17 cellular contexts compared by ENCODE assay signal in genomic region chr7:105195891-105196290, GRCh38.
DNase-seq lines count a peak whose midpoint lies in the region; ATAC-seq, FAIRE-seq and TF ChIP-seq lines count a peak whose summit lies in the region.
"Had no signal": no experiment of that assay in that cellular context is flagged by ENCODE, and none has a peak within 500 bp of the region (broad histone marks: within the 10 kb centered on the region; RNA-seq: fewer than 3 reads in every experiment).

No MANE protein-coding gene starts in this region.

- POLR2A ChIA-PET in A549 (lab: Yijun Ruan, JAX), result no interaction called here

- H3K4me3 Mint-ChIP-seq in stimulated activated memory B cell treated with anti-CD40 and anti-IgM and Interleukin-4, amounts not matched to agents 10 μg/mL and 1 μg/mL and 100 μg/mL, for 72 hours, result no peak overlapping the region
- H3K4me3 Mint-ChIP-seq: B cell; CD8-positive, alpha-beta T cell had no signal

- H3F3A ChIP-seq in neural cell (ENCODE audit: insufficient read depth, low read length, poor library complexity, severe bottlenecking), result no peaks in the 10 kb centered on the region

- H3K27ac ChIP-seq in A549, result no peak overlapping the region; a peak in 1 of 6 replicates
- H3K27ac ChIP-seq in KOPT-K1 (ENCODE audit: low read depth, low read length, poor library complexity, severe bottlenecking), result peak overlapping the region; percentile 0
- H3K27ac ChIP-seq in neural cell (ENCODE audit: low read length), result peak overlapping the region; percentile 93
- no peak overlapping the region for H3K27ac ChIP-seq in thyroid gland
- H3K27ac ChIP-seq: BLaER1 treated with 17β-estradiol and CSF1 and Interleukin-3, amounts not matched to agents 10 nM and 100 nM; GM23248; HL-60 had no signal

- H3K4me1 Mint-ChIP-seq in stimulated activated memory B cell treated with anti-CD40 and anti-IgM and Interleukin-4, amounts not matched to agents 10 μg/mL and 1 μg/mL and 100 μg/mL, for 72 hours, result peaks cover 41% of the 10 kb centered on the region

- no peaks in the 10 kb centered on the region for H3K27me3 Mint-ChIP-seq in stimulated activated memory B cell treated with anti-CD40 and anti-IgM and Interleukin-4, amounts not matched to agents 10 μg/mL and 1 μg/mL and 100 μg/mL, for 72 hours
- H3K27me3 Mint-ChIP-seq: B cell had no signal

- no peak for FAIRE-seq in A549 (lab: Jason Lieb, UNC)

- TF ChIP-seq RAD21 in A549 (conservative IDR thresholded peaks at IDR 0.05 in 1 of 2, IDR thresholded peaks at IDR 0.05 in 1 of 2) (no peak), neural cell (conservative IDR thresholded peaks at IDR 0.05) (peak; percentile 19)

- ATAC-seq in A549 (no peak), GM18520 (IDR thresholded peaks at IDR 0.05; ENCODE audit: unreplicated experiment) (no peak)
- ATAC-seq in stimulated activated memory B cell treated with anti-CD40 and anti-IgM and Interleukin-4, amounts not matched to agents 10 μg/mL and 1 μg/mL and 100 μg/mL, for 72 hours, result no peak
- ATAC-seq: CD8-positive, alpha-beta T cell had no signal

- H3K27me3 ChIP-seq in neural cell (ENCODE audit: insufficient read depth, low read depth, low read length) (no peaks in the 10 kb centered on the region), thyroid gland (no peaks in the 10 kb centered on the region)
- H3K27me3 ChIP-seq: BLaER1 treated with 17β-estradiol and CSF1 and Interleukin-3, amounts not matched to agents 10 nM and 100 nM had no signal

- no peak for TF ChIP-seq EP300 in A549 (IDR thresholded peaks at IDR 0.05)
- peak; percentile 86 for TF ChIP-seq EP300 in neural cell (conservative IDR thresholded peaks at IDR 0.05; ENCODE audit: poor library complexity, severe bottlenecking)

- H3K9me2 ChIP-seq in neural cell (ENCODE audit: insufficient read depth, low read length), result no peaks in the 10 kb centered on the region

- peaks cover 46% of the 10 kb centered on the region for H3K36me3 ChIP-seq in KOPT-K1 (ENCODE audit: insufficient read depth, low read length)
- no peaks in the 10 kb centered on the region for H3K36me3 ChIP-seq in neural cell (ENCODE audit: insufficient read depth, low read length)
- H3K36me3 ChIP-seq in thyroid gland, result no peaks in the 10 kb centered on the region

- DNase-seq in A549 (ENCODE audit: low read depth in 1 of 2, low spot score in 1 of 2) (no peak), thyroid gland (no peak)
- DNase-seq in activated T-cell treated with anti-CD3 and anti-CD28 coated beads, Interleukin-2, amount 50 U/mL, for 48 hours, result no peak
- DNase-seq: 8988T; Calu3; CD8-positive, alpha-beta T cell; DMS79 treated with DMSO at 0.1 percent for 48 hours; GF-D8 had no signal

- H3K27ac Mint-ChIP-seq in stimulated activated memory B cell treated with anti-CD40 and anti-IgM and Interleukin-4, amounts not matched to agents 10 μg/mL and 1 μg/mL and 100 μg/mL, for 72 hours, result peak overlapping the region; percentile 27
- H3K27ac Mint-ChIP-seq: B cell; CD8-positive, alpha-beta T cell had no signal

- H3K9me3 Mint-ChIP-seq in stimulated activated memory B cell treated with anti-CD40 and anti-IgM and Interleukin-4, amounts not matched to agents 10 μg/mL and 1 μg/mL and 100 μg/mL, for 72 hours, result no peaks in the 10 kb centered on the region
- H3K9me3 Mint-ChIP-seq: CD8-positive, alpha-beta T cell had no signal

- no peak overlapping the region for H3K4me3 ChIP-seq in A549
- H3K4me3 ChIP-seq in neural cell (ENCODE audit: low read length), result peak overlapping the region; percentile 44
- H3K4me3 ChIP-seq in thyroid gland (replicated peaks in 1 of 3), result no peak overlapping the region
- H3K4me3 ChIP-seq: BLaER1 treated with 17β-estradiol and CSF1 and Interleukin-3, amounts not matched to agents 10 nM and 100 nM; GM23248; HAP-1 had no signal

- peaks cover 36% of the 10 kb centered on the region for H3K36me3 Mint-ChIP-seq in stimulated activated memory B cell treated with anti-CD40 and anti-IgM and Interleukin-4, amounts not matched to agents 10 μg/mL and 1 μg/mL and 100 μg/mL, for 72 hours

- TF ChIP-seq CTCF in A549 (IDR thresholded peaks at IDR 0.05) (no peak), neural cell (IDR thresholded peaks at IDR 0.05; ENCODE audit: poor library complexity, severe bottlenecking) (no peak), thyroid gland (IDR thresholded peaks at IDR 0.05) (no peak)

- H3K9ac ChIP-seq in neural cell (ENCODE audit: low read length), result peak overlapping the region; percentile 62
- H3K9ac ChIP-seq: BLaER1 treated with 17β-estradiol and CSF1 and Interleukin-3, amounts not matched to agents 10 nM and 100 nM; GM23248 had no signal

- peak overlapping the region; percentile 45; the same call in 2 of the 3 replicates for H3K4me2 ChIP-seq in A549
- peak overlapping the region; percentile 54 for H3K4me2 ChIP-seq in neural cell (ENCODE audit: low read length)
- H3K4me2 ChIP-seq: BLaER1 treated with 17β-estradiol and CSF1 and Interleukin-3, amounts not matched to agents 10 nM and 100 nM had no signal

- peaks cover 36% of the 10 kb centered on the region for H3K4me1 ChIP-seq in A549
- peaks cover 0 to 5% of the 10 kb centered on the region in 2 donors for H3K4me1 ChIP-seq in thyroid gland
- H3K4me1 ChIP-seq: HAP-1 had no signal

- H4K20me1 ChIP-seq in neural cell (ENCODE audit: insufficient read depth), result no peaks in the 10 kb centered on the region

- H3K79me2 ChIP-seq in neural cell (replicated peaks; ENCODE audit: insufficient read depth, low read length), result peaks cover 13% of the 10 kb centered on the region

- 39% methylated on average over 1 of the region's 1 CpG for WGBS in A549 (ENCODE audit: missing lambda C conversion rate)
- 84 to 85% methylated on average over 1 of the region's 1 CpG for WGBS in thyroid gland, 2 donors

- H3K9me3 ChIP-seq in A549 (no peaks in the 10 kb centered on the region), KOPT-K1 (ENCODE audit: insufficient read depth, low read length, poor library complexity, severe bottlenecking) (no peaks in the 10 kb centered on the region), neural cell (ENCODE audit: low read length) (no peaks in the 10 kb centered on the region), thyroid gland (no peaks in the 10 kb centered on the region)
- H3K9me3 ChIP-seq: BLaER1 treated with 17β-estradiol and CSF1 and Interleukin-3, amounts not matched to agents 10 nM and 100 nM; HAP-1 had no signal

- intact Hi-C loops in thyroid gland (cut with DNase I), result no loop called here

- CTCF ChIA-PET in A549 (lab: Yijun Ruan, JAX), result no interaction called here

- no peak overlapping the region for H2AFZ ChIP-seq in neural cell (ENCODE audit: low read depth, low read length)
- H2AFZ ChIP-seq: GM23248 had no signal

- no peak for TF ChIP-seq POLR2A in A549 (IDR thresholded peaks at IDR 0.05; ENCODE audit: low read length)
- TF ChIP-seq POLR2A in thyroid gland (IDR thresholded peaks at IDR 0.05), result no peak

TF ChIP-seq in A549, 52 proteins besides CTCF, POLR2A, EP300 and RAD21:
- TF ChIP-seq NR3C1 (IDR thresholded peaks at IDR 0.05), result no peak
- TF ChIP-seq ZFP36 (IDR thresholded peaks at IDR 0.05; ENCODE audit: borderline replicate concordance, partially characterized antibody), result no peak
- no peak for TF ChIP-seq ATOH8 (CRISPR knock-in tag; IDR thresholded peaks at IDR 0.05; ENCODE audit: low read depth)
- no peak for TF ChIP-seq RNF2 (IDR thresholded peaks at IDR 0.05; ENCODE audit: borderline replicate concordance, low read depth)
- TF ChIP-seq MAZ (IDR thresholded peaks at IDR 0.05; ENCODE audit: borderline replicate concordance, low read depth, low read length), result no peak
- no peak for TF ChIP-seq SMC3 (IDR thresholded peaks at IDR 0.05)
- no peak for TF ChIP-seq HDAC2 (IDR thresholded peaks at IDR 0.05)
- no peak for TF ChIP-seq PHF8 (IDR thresholded peaks at IDR 0.05; ENCODE audit: borderline replicate concordance, low read depth)
- TF ChIP-seq TFCP2L1 (CRISPR knock-in tag; IDR thresholded peaks at IDR 0.05), result no peak
- TF ChIP-seq KDM5A (IDR thresholded peaks at IDR 0.05), result no peak

TF ChIP-seq in neural cell, 6 proteins besides CTCF, POLR2A, EP300 and RAD21:
- TF ChIP-seq POLR2AphosphoS5 (IDR thresholded peaks at IDR 0.05) (peak; percentile 47), EZH2 (IDR thresholded peaks at IDR 0.05; ENCODE audit: borderline replicate concordance, insufficient read depth, low read length, poor library complexity, severe bottlenecking) (no peak), REST (IDR thresholded peaks at IDR 0.05; ENCODE audit: borderline replicate concordance) (no peak), SMC3 (conservative IDR thresholded peaks at IDR 0.05; ENCODE audit: poor library complexity) (no peak), MXI1 (conservative IDR thresholded peaks at IDR 0.05; ENCODE audit: poor library complexity, severe bottlenecking) (no peak)

Comparison
In these comparisons a context has a peak if more than half of its experiments do, and no peak if none do; other contexts are left out.
1. H3K27ac ChIP-seq: peak in KOPT-K1 (single experiment) and neural cell (single experiment); none in A549 (0 of 2) and thyroid gland (0 of 3).